ENCODE assay signal across 16 cellular contexts in genomic region chr10:73839276-73839966, GRCh38. TPM values are rescaled to one million over a fixed set of nuclear protein-coding genes. Genes with fewer than 3 reads are reported as not detected.
A peak's percentile ranks its signal among the peaks of the same experiment; 100 is the strongest.
DNase-seq lines count a peak whose midpoint lies in the region; ATAC-seq and TF ChIP-seq lines count a peak whose summit lies in the region.
"Had no signal": no experiment of that assay in that cellular context is flagged by ENCODE, and none has a peak within 500 bp of the region (broad histone marks: within the 10 kb centered on the region; RNA-seq: fewer than 3 reads in every experiment).

No MANE protein-coding gene starts in this region.

- no peaks in the 10 kb centered on the region for H3K79me1 ChIP-seq in neuronal stem cell (ENCODE audit: low read depth, low read length)

- H2BK120ac ChIP-seq in neuronal stem cell (ENCODE audit: low read depth, low read length) = no peak overlapping the region

- H3K18ac ChIP-seq in neuronal stem cell (ENCODE audit: low read length) = no peak overlapping the region

- no peak for TF ChIP-seq RAD21 in SK-N-SH (IDR thresholded peaks at IDR 0.05; ENCODE audit: low read length)

- peaks cover 25 to 64% of the 10 kb centered on the region in 2 experiments for H3K36me3 ChIP-seq in SK-N-SH (replicated peaks in 1 of 2; ENCODE audit: control insufficient read depth in 1 of 2, insufficient read depth in 2 of 2, low read length in 1 of 2)
- H3K36me3 ChIP-seq in endocrine pancreas (ENCODE audit: control insufficient read depth, insufficient read depth, low read length) = peaks cover 2% of the 10 kb centered on the region
- peaks cover 16 to 54% of the 10 kb centered on the region in 2 donors for H3K36me3 ChIP-seq in neuronal stem cell (replicated peaks in 1 of 2; ENCODE audit: control insufficient read depth in 2 of 2, insufficient read depth in 2 of 2, low read length in 2 of 2)
- peaks cover 35% of the 10 kb centered on the region for H3K36me3 ChIP-seq in right atrium auricular region

- POLR2A ChIA-PET in SK-N-SH (lab: Yijun Ruan, JAX) = no interaction called here

- H2BK12ac ChIP-seq in neuronal stem cell (ENCODE audit: low read length) = no peak overlapping the region

- H2BK15ac ChIP-seq in neuronal stem cell (ENCODE audit: low read length) = no peak overlapping the region

- no peak overlapping the region for H3K27ac ChIP-seq in SK-N-SH (ENCODE audit: low read depth in 2 of 2, low read length in 1 of 2)
- no peak overlapping the region for H3K27ac ChIP-seq in neuronal stem cell (replicated peaks; ENCODE audit: low read length)
- no peak overlapping the region for H3K27ac ChIP-seq in right atrium auricular region
- H3K27ac ChIP-seq: 22Rv1, A549, C4-2B had no signal

- H3K4me1 ChIP-seq in SK-N-SH (ENCODE audit: control insufficient read depth in 1 of 2, insufficient read depth in 2 of 2, low read depth in 1 of 2, low read length in 1 of 2) (no peaks in the 10 kb centered on the region; a peak in 1 of 4 replicates), endocrine pancreas (ENCODE audit: control insufficient read depth, insufficient read depth, low read length) (no peaks in the 10 kb centered on the region), neuronal stem cell (ENCODE audit: control insufficient read depth in 2 of 2, insufficient read depth in 1 of 2, low read depth in 1 of 2, low read length in 2 of 2) (peaks cover 9 to 13% of the 10 kb centered on the region in 2 donors), right atrium auricular region (no peaks in the 10 kb centered on the region)

- H3K9me3 ChIP-seq in SK-N-SH (no peaks in the 10 kb centered on the region), endocrine pancreas (ENCODE audit: control insufficient read depth, low read length) (no peaks in the 10 kb centered on the region), neuronal stem cell (replicated peaks in 1 of 2; ENCODE audit: control insufficient read depth in 2 of 2, insufficient read depth in 1 of 2, low read depth in 1 of 2, low read length in 2 of 2) (no peaks in the 10 kb centered on the region), right atrium auricular region (no peaks in the 10 kb centered on the region)
- H3K9me3 ChIP-seq: A549 had no signal

- TF ChIP-seq EP300 in SK-N-SH (IDR thresholded peaks at IDR 0.05; ENCODE audit: borderline replicate concordance in 1 of 2, low read depth in 1 of 2, low read length in 1 of 2) = no peak

- H3K9ac ChIP-seq in SK-N-SH (no peak overlapping the region), endocrine pancreas (ENCODE audit: control insufficient read depth, insufficient read depth, low read length) (peak overlapping the region; percentile 14), neuronal stem cell (ENCODE audit: low read depth, low read length, poor library complexity) (no peak overlapping the region)

- H2AFZ ChIP-seq in SK-N-SH (ENCODE audit: low read depth) = no peak overlapping the region
- no peak overlapping the region for H2AFZ ChIP-seq in neuronal stem cell (ENCODE audit: low read length)
- H2AFZ ChIP-seq: GM23338 had no signal

- H3K23ac ChIP-seq in neuronal stem cell (ENCODE audit: low read depth, low read length, poor library complexity) = no peak overlapping the region

- H3K27me3 ChIP-seq in SK-N-SH (ENCODE audit: insufficient read depth) = no peaks in the 10 kb centered on the region
- H3K27me3 ChIP-seq in endocrine pancreas (ENCODE audit: control insufficient read depth, insufficient read depth, low read length) = no peaks in the 10 kb centered on the region
- no peaks in the 10 kb centered on the region for H3K27me3 ChIP-seq in neuronal stem cell (ENCODE audit: control insufficient read depth in 3 of 3, insufficient read depth in 3 of 3, low read depth in 1 of 3, low read length in 3 of 3)
- no peaks in the 10 kb centered on the region for H3K27me3 ChIP-seq in right atrium auricular region

- no peaks in the 10 kb centered on the region for H4K20me1 ChIP-seq in SK-N-SH (ENCODE audit: insufficient read depth)

- 96% methylated on average over 28 of the region's 40 CpGs for WGBS in SK-N-SH (ENCODE audit: low lambda C conversion rate)
- no CpG with 5 or more reads among the region's 40 CpGs for WGBS in neuronal stem cell (ENCODE audit: extremely low coverage in 2 of 2, insufficient read length in 2 of 2, insufficient replicate concordance in 1 of 2), 2 donors

- no peak overlapping the region for H3K4ac ChIP-seq in neuronal stem cell (ENCODE audit: low read length)

- CTCF ChIA-PET in SK-N-SH (lab: Yijun Ruan, JAX) = interaction anchor here (1.3 to 28.7 kb wide), 4 partner anchors 10 to 101 kb away, joined by 4 to 753 read pairs (median 22); partner anchors contain the start of gene CAMK2G

- ATAC-seq in SK-N-SH treated with all-trans-retinoic acid at 6 μM for 48 hours = no peak
- ATAC-seq: GM23338 had no signal

- H4K8ac ChIP-seq in neuronal stem cell (ENCODE audit: low read depth, low read length) = no peak overlapping the region

- H3K14ac ChIP-seq in neuronal stem cell (ENCODE audit: low read length) = no peak overlapping the region

- H3K4me2 ChIP-seq in SK-N-SH = no peak overlapping the region
- H3K4me2 ChIP-seq in neuronal stem cell (ENCODE audit: insufficient read depth, low read length, poor library complexity, severe bottlenecking) = no peak overlapping the region
- H3K4me2 ChIP-seq: A549, GM23338 had no signal

- no peaks in the 10 kb centered on the region for H3K9me2 ChIP-seq in SK-N-SH

- no peak overlapping the region for H2AK5ac ChIP-seq in neuronal stem cell (ENCODE audit: low read depth, low read length)

- peak; percentile 41 for DNase-seq in SK-N-SH
- DNase-seq in neuronal stem cell (ENCODE audit: low spot score) = no peak
- DNase-seq in erythroblast (lab: John Stamatoyannopoulos, UW) = no peak
- no peak for DNase-seq in right atrium auricular region (ENCODE audit: low spot score)
- no peak for DNase-seq in LoVo (ENCODE audit: low spot score)
- DNase-seq: AML-193; CD4-positive, alpha-beta memory T cell; DMS153; DMS79; GDM1 had no signal

- TF ChIP-seq CTCF in SK-N-SH (IDR thresholded peaks at IDR 0.05) = no peak
- TF ChIP-seq CTCF in right atrium auricular region (IDR thresholded peaks at IDR 0.05) = no peak

- no peak overlapping the region for H3K4me3 ChIP-seq in SK-N-SH (ENCODE audit: low read depth in 2 of 2, low read length in 1 of 2)
- H3K4me3 ChIP-seq in endocrine pancreas (ENCODE audit: control insufficient read depth, insufficient read depth, low read length) = no peak overlapping the region
- H3K4me3 ChIP-seq in neuronal stem cell (ENCODE audit: low read length in 2 of 2) = no peak overlapping the region
- H3K4me3 ChIP-seq in right atrium auricular region = no peak overlapping the region
- H3K4me3 ChIP-seq: A549, GM23338 had no signal

- TF ChIP-seq POLR2A in erythroblast (IDR thresholded peaks at IDR 0.05; ENCODE audit: low read length) = no peak

- H3F3A ChIP-seq in SK-N-SH (replicated peaks; ENCODE audit: insufficient read depth) = peaks cover 9% of the 10 kb centered on the region

- H4K91ac ChIP-seq in neuronal stem cell (ENCODE audit: low read depth, low read length, poor library complexity) = no peak overlapping the region

- H2BK5ac ChIP-seq in neuronal stem cell (ENCODE audit: low read length) = peak overlapping the region; percentile 9

- H3K79me2 ChIP-seq in SK-N-SH (ENCODE audit: insufficient read depth) = no peaks in the 10 kb centered on the region

TF ChIP-seq in SK-N-SH, 30 proteins besides CTCF, POLR2A, EP300 and RAD21 (continues in another document):
- TF ChIP-seq RCOR1 (IDR thresholded peaks at IDR 0.05; ENCODE audit: low read length) (no peak), CHD2 (IDR thresholded peaks at IDR 0.05; ENCODE audit: low read length, partially characterized antibody) (no peak), MXI1 (IDR thresholded peaks at IDR 0.05; ENCODE audit: low read depth, low read length) (no peak), TEAD4 (IDR thresholded peaks at IDR 0.05; ENCODE audit: borderline replicate concordance, insufficient read depth) (no peak), NFIC (IDR thresholded peaks at IDR 0.05; ENCODE audit: borderline replicate concordance) (no peak)

TF ChIP-seq in SK-N-SH treated with all-trans-retinoic acid at 6 μM for 48 hours, 23 proteins besides CTCF, POLR2A, EP300 and RAD21 (continues in another document):
- TF ChIP-seq ARNTL (CRISPR knock-in tag; IDR thresholded peaks at IDR 0.05; ENCODE audit: borderline replicate concordance, low read depth) (no peak), CSRNP3 (CRISPR knock-in tag; IDR thresholded peaks at IDR 0.05) (no peak), ZNF565 (CRISPR knock-in tag; conservative IDR thresholded peaks at IDR 0.05; ENCODE audit: low read depth) (no peak)

RNA-seq across cellular contexts. Expression of gene NDST2, which starts 28.0 kb away (rescaled TPM):
- 22.1 and 24.1 TPM in 2 replicates for polyA plus RNA-seq in SK-N-SH (2012; rRNA removed)
- polyA plus RNA-seq in SK-N-SH (2012; cell fraction: cytosol; rRNA removed) = 10.5 and 14.1 TPM in 2 replicates
- 69.9 and 86.8 TPM in 2 replicates for polyA plus RNA-seq in SK-N-SH (2012; cell fraction: nucleus; rRNA removed)
- 14.3 TPM for polyA plus RNA-seq in neuronal stem cell (2013, experiment 1 of 2)
- polyA plus RNA-seq in neuronal stem cell (2013, experiment 2 of 2) = 14.9 TPM
- 10 to 100 TPM; 13.1 to 18.4 TPM for total RNA-seq in right atrium auricular region

RNA-seq across cellular contexts. Expression of gene CAMK2G, which starts 34.9 kb away (rescaled TPM):
- 41.4 and 52.2 TPM in 2 replicates for polyA plus RNA-seq in SK-N-SH (2012; rRNA removed)
- polyA plus RNA-seq in SK-N-SH (2012; cell fraction: cytosol; rRNA removed) = 29.0 and 35.7 TPM in 2 replicates
- polyA plus RNA-seq in SK-N-SH (2012; cell fraction: nucleus; rRNA removed) = 103 and 119 TPM in 2 replicates
- 30.5 TPM for polyA plus RNA-seq in neuronal stem cell (2013, experiment 1 of 2)
- polyA plus RNA-seq in neuronal stem cell (2013, experiment 2 of 2) = 31.7 TPM
- total RNA-seq in right atrium auricular region = 10 to 100 TPM; 12.1 to 17.4 TPM

RNA-seq across cellular contexts. Expression of gene ZSWIM8, which starts 54.0 kb away (rescaled TPM):
- 97.3 and 112 TPM in 2 replicates for polyA plus RNA-seq in SK-N-SH (2012; rRNA removed)
- 21.4 and 41.4 TPM in 2 replicates for polyA plus RNA-seq in SK-N-SH (2012; cell fraction: cytosol; rRNA removed)
- polyA plus RNA-seq in SK-N-SH (2012; cell fraction: nucleus; rRNA removed) = 340 and 358 TPM in 2 replicates
- 39.1 TPM for polyA plus RNA-seq in neuronal stem cell (2013, experiment 1 of 2)
- 45.8 TPM for polyA plus RNA-seq in neuronal stem cell (2013, experiment 2 of 2)
- 10 to 100 TPM; 37.6 to 63.2 TPM for total RNA-seq in right atrium auricular region

RNA-seq across cellular contexts. Expression of gene CHCHD1, which starts 57.6 kb away (rescaled TPM):
- polyA plus RNA-seq in SK-N-SH (2012; rRNA removed) = 57.8 and 60.9 TPM in 2 replicates
- 71.7 and 84.8 TPM in 2 replicates for polyA plus RNA-seq in SK-N-SH (2012; cell fraction: cytosol; rRNA removed)
- 22.1 and 30.6 TPM in 2 replicates for polyA plus RNA-seq in SK-N-SH (2012; cell fraction: nucleus; rRNA removed)
- 123 TPM for polyA plus RNA-seq in neuronal stem cell (2013, experiment 1 of 2)
- polyA plus RNA-seq in neuronal stem cell (2013, experiment 2 of 2) = 123 TPM
- 10 to 100 TPM; 28.3 to 32.7 TPM for total RNA-seq in right atrium auricular region
